23 cellular contexts compared by ENCODE assay signal in the genomic region with DNA sequence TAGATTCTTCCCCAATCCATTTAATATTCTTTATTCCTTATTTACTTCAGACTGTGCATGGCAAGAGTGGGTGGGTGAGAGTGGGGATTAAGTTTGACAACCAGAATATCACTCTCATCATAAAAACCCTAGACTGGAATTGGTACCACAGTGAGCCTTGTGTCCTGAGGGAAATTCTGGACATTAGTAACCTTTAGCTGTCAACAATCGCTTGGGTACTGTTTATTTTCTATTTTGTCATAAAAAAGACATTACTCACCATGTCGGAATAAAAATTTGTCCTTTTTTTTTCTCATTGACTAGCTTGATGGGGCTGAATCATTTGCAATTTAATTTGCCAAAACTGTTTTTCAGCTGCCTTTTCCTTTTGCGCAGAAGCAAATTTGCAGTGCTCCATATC.
"Had no signal": no experiment of that assay in that cellular context is flagged by ENCODE, and none has a peak within 500 bp of the region (broad histone marks: within the 10 kb centered on the region; RNA-seq: fewer than 3 reads in every experiment).

No MANE protein-coding gene starts in this region.

- H2AFZ ChIP-seq: parathyroid adenoma had no signal

- H3K9me3 ChIP-seq: esophagus squamous epithelium, neutrophil, sigmoid colon, upper lobe of right lung had no signal

- H3K27ac ChIP-seq: esophagus squamous epithelium, neutrophil, parathyroid adenoma, sigmoid colon, upper lobe of right lung had no signal

- DNase-seq: activated CD4-positive, alpha-beta memory T cell treated with anti-CD3 and anti-CD28 coated beads, Interleukin-2, amount 10 ng/mL, durations not matched to agents 7 days and 5 days; activated CD4-positive, alpha-beta T cell treated with anti-CD3 and anti-CD28 coated beads for 48 hours; activated CD4-positive, CD25-positive, alpha-beta regulatory T cell; activated CD8-positive, alpha-beta memory T cell treated with anti-CD3 and anti-CD28 coated beads, Interleukin-2, amount 10 ng/mL, durations not matched to agents 7 days and 5 days; activated naive CD4-positive, alpha-beta T cell; activated naive CD8-positive, alpha-beta T cell treated with anti-CD3 and anti-CD28 coated beads for 36 hours; activated T-cell treated with anti-CD3 and anti-CD28 coated beads, Interleukin-2, amount 50 U/mL, for 1 hour; amygdala; dermis blood vessel endothelial cell; effector memory CD8-positive, alpha-beta T cell; esophagus squamous epithelium; immature natural killer cell; mesenchymal stem cell; natural killer cell; sigmoid colon; stimulated activated CD4-positive, alpha-beta T cell treated with anti-CD3 and anti-CD28 coated beads, Interleukin-12 subunit alpha, Interleukin-12 subunit beta, amount 100 ng/mL, for 4 hours; stimulated activated CD4-positive, alpha-beta T cell treated with anti-CD3 and anti-CD28 coated beads, Interleukin-1b, Interleukin-23, amount 100 ng/mL, for 48 hours; stimulated activated CD8-positive, alpha-beta memory T cell treated with anti-CD3 and anti-CD28 coated beads, Interleukin-4, amount 100 ng/mL, for 48 hours; stimulated activated naive CD4-positive, alpha-beta T cell; upper lobe of right lung had no signal

- H3K9ac ChIP-seq: parathyroid adenoma had no signal

- H3K79me2 ChIP-seq: parathyroid adenoma had no signal

- ATAC-seq: activated CD8-positive, alpha-beta memory T cell treated with anti-CD3 and anti-CD28 coated beads, Interleukin-2, amount 10 ng/mL, durations not matched to agents 7 days and 5 days; activated T-helper 17 cell treated with anti-CD3 and anti-CD28 coated beads, Interleukin-2, amount 50 U/mL, for 72 hours; effector memory CD8-positive, alpha-beta T cell; natural killer cell; upper lobe of right lung had no signal

- H3K27me3 ChIP-seq: esophagus squamous epithelium, neutrophil, sigmoid colon, upper lobe of right lung had no signal

- H3K4me1 ChIP-seq: esophagus squamous epithelium, parathyroid adenoma, sigmoid colon, upper lobe of right lung had no signal

- H3K4me3 ChIP-seq: esophagus squamous epithelium, sigmoid colon, upper lobe of right lung had no signal

- H3K36me3 ChIP-seq: esophagus squamous epithelium, neutrophil, sigmoid colon, upper lobe of right lung had no signal
